ENCODE assay signal across 8 cellular contexts in genomic region chr9:16869961-16870605, GRCh38. TPM values are rescaled to one million over a fixed set of nuclear protein-coding genes. Genes with fewer than 3 reads are reported as not detected.
A peak's percentile ranks its signal among the peaks of the same experiment; 100 is the strongest.
DNase-seq lines count a peak whose midpoint lies in the region; ATAC-seq and TF ChIP-seq lines count a peak whose summit lies in the region.

No MANE protein-coding gene starts in this region.

- H3K36me3 ChIP-seq in iPS-15b (ENCODE audit: control insufficient read depth, insufficient read depth, low read length), result no peaks in the 10 kb centered on the region

- H3K9ac ChIP-seq in iPS-15b (ENCODE audit: low read depth, low read length), result peak overlapping the region; percentile 67

- no peaks in the 10 kb centered on the region for H3K27me3 ChIP-seq in iPS-15b (ENCODE audit: control insufficient read depth, insufficient read depth, low read length)

- peak; percentile 25 for DNase-seq in GM13976 (ENCODE audit: low spot score)
- no peak for DNase-seq in skeletal muscle cell (ENCODE audit: low read depth)
- no peak for DNase-seq in COR-L47 (lab: John Stamatoyannopoulos, UW)
- DNase-seq in H4 (ENCODE audit: low spot score), result no peak

- no peaks in the 10 kb centered on the region for H3K9me3 ChIP-seq in iPS-15b (ENCODE audit: control insufficient read depth, insufficient read depth, low read length)

- ATAC-seq in HG03196 (IDR thresholded peaks at IDR 0.05; ENCODE audit: unreplicated experiment) (no peak), HG03135 (IDR thresholded peaks at IDR 0.05; ENCODE audit: unreplicated experiment) (no peak)

- peaks cover 15% of the 10 kb centered on the region for H3K4me1 ChIP-seq in iPS-15b (ENCODE audit: control insufficient read depth, insufficient read depth, low read length)

- H3K4me3 ChIP-seq in WI38 (ENCODE audit: low read depth, low read length) (peak overlapping the region; percentile 83), iPS-15b (ENCODE audit: low read depth, low read length) (peak overlapping the region; percentile 79), skeletal muscle cell (ENCODE audit: low read depth, low read length) (peak overlapping the region; percentile 86)

- in situ Hi-C loops in GM13976 (cut with MboI; ENCODE audit: low sequenced_read_pairs, unreplicated experiment), result no loop called here

- no peak for TF ChIP-seq CTCF in GM13976 (IDR thresholded peaks at IDR 0.05; ENCODE audit: borderline replicate concordance, control extremely low read depth, extremely low read depth, insufficient read depth, missing control alignments)
- no peak for TF ChIP-seq CTCF in WI38 (IDR thresholded peaks at IDR 0.05; ENCODE audit: low read depth, low read length)

RNA-seq across cellular contexts. Expression of gene BNC2, which starts 0.4 kb away (rescaled TPM):
- 1.2 and 2.7 TPM in 2 replicates for total RNA-seq in H4 (2014; rRNA removed; shearing (Covaris generic))
